Comparison of ENCODE assay signal across 11 cellular contexts in the genomic region with DNA sequence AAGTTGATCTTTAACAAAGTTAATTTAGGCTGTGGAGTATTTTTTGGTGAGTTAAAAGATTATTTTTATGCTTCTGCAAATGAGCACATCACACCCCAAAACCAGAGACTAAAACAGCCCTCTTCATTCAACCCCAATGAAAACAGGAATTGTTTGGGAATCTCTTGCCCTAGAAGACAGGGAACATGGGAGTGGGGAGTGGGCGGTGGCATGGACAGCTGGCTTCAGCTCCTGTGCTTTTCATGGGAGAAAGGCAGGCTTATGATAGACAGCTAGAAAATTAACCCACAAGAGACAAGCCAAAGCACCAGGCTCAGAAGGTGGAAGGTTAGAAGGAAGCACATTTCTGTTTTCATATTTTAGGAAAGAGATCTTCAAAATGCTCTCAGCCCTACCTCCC. TPM values are rescaled to one million over a fixed set of nuclear protein-coding genes. Genes with fewer than 3 reads are reported as not detected.
"Had no signal": no experiment of that assay in that cellular context is flagged by ENCODE, and none has a peak within 500 bp of the region (broad histone marks: within the 10 kb centered on the region; RNA-seq: fewer than 3 reads in every experiment).

No MANE protein-coding gene starts in this region.

- DNase-seq: H9, HFFc6, IMR-90, KG1 had no signal

- H3K27ac Mint-ChIP-seq: GM23338, HFFc6 had no signal

- H3K9me3 Mint-ChIP-seq: GM23338, HFFc6 had no signal

- FAIRE-seq: H1, H54, HTR-8/SVneo, K562 had no signal

- ATAC-seq: GM23338, HCT116, K562 had no signal

RNA-seq across cellular contexts. Expression of gene GRIN2A, which starts 19.2 kb away (rescaled TPM):
- total RNA-seq: HT-29, K562 had no signal
